ENCODE assay signal across 8 cellular contexts in the genomic region with DNA sequence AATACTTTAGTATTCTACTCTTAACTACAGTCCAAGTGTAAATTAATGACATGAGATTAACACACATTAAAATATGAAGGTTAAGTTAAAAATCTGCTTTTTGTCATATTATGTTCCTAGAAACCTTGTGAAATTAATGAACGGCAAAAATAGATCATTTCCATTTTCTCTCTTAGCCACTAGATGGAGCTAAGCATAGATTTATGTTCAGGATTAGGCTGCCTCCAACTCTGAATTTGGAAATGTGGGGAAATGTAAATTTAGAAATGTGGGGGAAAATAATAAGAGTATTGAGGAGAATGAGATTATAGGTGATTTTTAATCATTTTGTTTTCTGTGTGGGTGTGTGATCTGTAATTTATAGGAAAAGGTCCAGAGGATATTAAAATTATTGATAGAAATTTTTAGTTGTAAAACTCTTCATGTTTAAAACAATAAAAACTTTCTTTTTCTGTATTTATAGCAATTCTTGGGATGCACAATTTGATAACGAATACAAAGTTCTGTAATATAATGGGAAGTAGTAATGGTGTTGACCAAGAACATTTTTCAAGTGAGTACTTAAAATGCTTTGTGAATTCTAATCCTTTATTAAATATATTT. TPM values are rescaled to one million over a fixed set of nuclear protein-coding genes. Genes with fewer than 3 reads are reported as not detected.
A peak's percentile ranks its signal among the peaks of the same experiment; 100 is the strongest.
DNase-seq lines count a peak whose midpoint lies in the region; ATAC-seq and TF ChIP-seq lines count a peak whose summit lies in the region.

No MANE protein-coding gene starts in this region.

- TF ChIP-seq CTCF in cardiac muscle cell (IDR thresholded peaks at IDR 0.05; ENCODE audit: low read depth, low read length): peak; percentile 73
- peak; percentile 85; the same call in 1 of the 2 replicates for TF ChIP-seq CTCF in Panc1 (IDR thresholded peaks at IDR 0.05)
- TF ChIP-seq CTCF in psoas muscle (IDR thresholded peaks at IDR 0.05): peak; percentile 71

- H3K9me3 ChIP-seq in cardiac muscle cell (ENCODE audit: low read depth) (no peaks in the 10 kb centered on the region), Panc1 (ENCODE audit: control insufficient read depth, insufficient read depth, low read depth, low read length) (no peaks in the 10 kb centered on the region), psoas muscle (no peaks in the 10 kb centered on the region)

- CTCF ChIA-PET in Panc1 (lab: Charles Lee): interaction anchor here (0.6 to 1.0 kb wide), 2 partner anchors 11 kb away, joined by 3 to 4 read pairs; no protein-coding TSS in a partner anchor

- DNase-seq in cardiac muscle cell (ENCODE audit: low read depth in 1 of 2, low spot score in 1 of 2) (peak; percentile 27 to 44), Right ventricle myocardium inferior (ENCODE audit: missing footprints) (no peak), Panc1 (ENCODE audit: low read depth, low spot score) (no peak), erythroblast (lab: John Stamatoyannopoulos, UW) (peak; percentile 36 to 62), psoas muscle (no peak)
- no peak for DNase-seq in stimulated activated CD4-positive, alpha-beta T cell treated with anti-CD3 and anti-CD28 coated beads, Interleukin-1b, Interleukin-23, amount 100 ng/mL, for 48 hours
- no peak for DNase-seq in activated T-cell treated with anti-CD3 and anti-CD28 coated beads, Interleukin-2, amount 50 U/mL, for 24 hours

- POLR2A ChIA-PET in Panc1 (lab: Charles Lee): interaction anchor here (0.6 kb wide), 1 partner anchor 40 kb away, joined by 3 read pairs; no protein-coding TSS in a partner anchor

- no peaks in the 10 kb centered on the region for H3K36me3 ChIP-seq in cardiac muscle cell
- peaks cover 4% of the 10 kb centered on the region; the same call in 1 of the 2 replicates for H3K36me3 ChIP-seq in Panc1 (ENCODE audit: control insufficient read depth, insufficient read depth, low read length)
- peaks cover 0 to 33% of the 10 kb centered on the region in 2 donors for H3K36me3 ChIP-seq in psoas muscle (ENCODE audit: insufficient read depth in 1 of 2, low read depth in 1 of 2)

- no peak overlapping the region for H3K4me3 Mint-ChIP-seq in activated T-cell treated with anti-CD3 and anti-CD28 coated beads, Interleukin-2, amount 50 U/mL, for 24 hours

- intact Hi-C loops in Right ventricle myocardium inferior (cut with DNase I): loop anchor here (10.0 kb wide), 1 partner anchor 246 kb away; no protein-coding TSS in a partner anchor
- intact Hi-C loops in Panc1 (cut with micrococcal nuclease; ENCODE audit: unreplicated experiment): no loop called here
- intact Hi-C loops in psoas muscle (cut with DNase I): loop anchor here in 1 of 2 donors (10.0 kb wide), 4 partner anchors 54 to 336 kb away; no protein-coding TSS in a partner anchor

- ATAC-seq in Right ventricle myocardium inferior (no peak), Panc1 (no peak), psoas muscle (peak in 2 of 4 donors; percentile 47 to 62), HG03039 (IDR thresholded peaks at IDR 0.05; ENCODE audit: unreplicated experiment) (no peak)

- H3K4me1 ChIP-seq in cardiac muscle cell (ENCODE audit: low read depth) (no peaks in the 10 kb centered on the region), Panc1 (ENCODE audit: control insufficient read depth, insufficient read depth, low read length) (no peaks in the 10 kb centered on the region), psoas muscle (no peaks in the 10 kb centered on the region)

- no peaks in the 10 kb centered on the region for H3K27me3 ChIP-seq in cardiac muscle cell
- no peaks in the 10 kb centered on the region for H3K27me3 ChIP-seq in Panc1 (ENCODE audit: control insufficient read depth, insufficient read depth, low read length)
- no peaks in the 10 kb centered on the region for H3K27me3 ChIP-seq in psoas muscle (ENCODE audit: insufficient read depth in 3 of 3, low read length in 2 of 3)

- H3K27ac ChIP-seq in cardiac muscle cell (no peak overlapping the region), Panc1 (ENCODE audit: low read length) (no peak overlapping the region), psoas muscle (no peak overlapping the region)

- 31 to 34% (median 33%) methylated on average over 2 of the region's 2 CpGs for WGBS in psoas muscle, 3 donors

- H3K4me3 ChIP-seq in cardiac muscle cell (no peak overlapping the region), Panc1 (ENCODE audit: low read depth in 2 of 2, low read length in 2 of 2) (no peak overlapping the region), psoas muscle (no peak overlapping the region)

- no peaks in the 10 kb centered on the region for H3K9me3 Mint-ChIP-seq in activated T-cell treated with anti-CD3 and anti-CD28 coated beads, Interleukin-2, amount 50 U/mL, for 24 hours

- BruUV-seq in Panc1 (replicated peaks; lab: Mats Ljungman, UMichigan): no TSS peak

- in situ Hi-C loops in Panc1 (cut with HindIII; ENCODE audit: low pct_unique_long_range_greater_than_20kb, low sequenced_read_pairs): no loop called here

- H3K36me3 Mint-ChIP-seq in activated T-cell treated with anti-CD3 and anti-CD28 coated beads, Interleukin-2, amount 50 U/mL, for 24 hours (ENCODE audit: low read depth): peaks cover 75% of the 10 kb centered on the region

- H3K4me1 Mint-ChIP-seq in activated T-cell treated with anti-CD3 and anti-CD28 coated beads, Interleukin-2, amount 50 U/mL, for 24 hours (ENCODE audit: low read depth): peaks cover 10% of the 10 kb centered on the region

- TF ChIP-seq POLR2A in erythroblast (IDR thresholded peaks at IDR 0.05; ENCODE audit: low read length): no peak

- H3K27ac Mint-ChIP-seq in activated T-cell treated with anti-CD3 and anti-CD28 coated beads, Interleukin-2, amount 50 U/mL, for 24 hours: no peak overlapping the region

- H3K27me3 Mint-ChIP-seq in activated T-cell treated with anti-CD3 and anti-CD28 coated beads, Interleukin-2, amount 50 U/mL, for 24 hours: no peaks in the 10 kb centered on the region

RNA-seq across cellular contexts. Expression of gene TMOD3, which starts 59.2 kb away (rescaled TPM):
- 6.0 and 6.6 TPM in 2 replicates for total RNA-seq in cardiac muscle cell
- polyA plus RNA-seq in cardiac muscle cell: 10.9 and 13.9 TPM in 2 replicates
- 19.2 TPM for total RNA-seq in Right ventricle myocardium inferior
- total RNA-seq in Panc1 (2021; ENCODE audit: unreplicated experiment): 53.4 TPM
- 23.8 TPM for polyA plus RNA-seq in Panc1 (2012; ENCODE audit: insufficient read length)
- 10 to 100 TPM in 1 of 4 donors, 1 to 10 TPM in 3; 6.4 to 22.6 (median 7.9) TPM for total RNA-seq in psoas muscle
- 10 to 100 TPM in 1 of 3 donors, 1 to 10 TPM in 2; 1.8 to 12.0 (median 4.1) TPM for polyA plus RNA-seq in psoas muscle

Comparison
In these comparisons a context has a peak if more than half of its experiments do, and no peak if none do; other contexts are left out.
1. DNase-seq: peak in cardiac muscle cell (2 of 2) and erythroblast (2 of 2); none in Right ventricle myocardium inferior (single experiment), Panc1 (single experiment), psoas muscle (0 of 2), stimulated activated CD4-positive, alpha-beta T cell treated with anti-CD3 and anti-CD28 coated beads, Interleukin-1b, Interleukin-23, amount 100 ng/mL, for 48 hours (single experiment) and activated T-cell treated with anti-CD3 and anti-CD28 coated beads, Interleukin-2, amount 50 U/mL, for 24 hours (single experiment).
2. Peak in every context shown above with its lines, with median percentiles within 50 percentile points of each other: CTCF ChIP-seq.